Comparison of ENCODE assay signal across 12 cellular contexts in the genomic region with DNA sequence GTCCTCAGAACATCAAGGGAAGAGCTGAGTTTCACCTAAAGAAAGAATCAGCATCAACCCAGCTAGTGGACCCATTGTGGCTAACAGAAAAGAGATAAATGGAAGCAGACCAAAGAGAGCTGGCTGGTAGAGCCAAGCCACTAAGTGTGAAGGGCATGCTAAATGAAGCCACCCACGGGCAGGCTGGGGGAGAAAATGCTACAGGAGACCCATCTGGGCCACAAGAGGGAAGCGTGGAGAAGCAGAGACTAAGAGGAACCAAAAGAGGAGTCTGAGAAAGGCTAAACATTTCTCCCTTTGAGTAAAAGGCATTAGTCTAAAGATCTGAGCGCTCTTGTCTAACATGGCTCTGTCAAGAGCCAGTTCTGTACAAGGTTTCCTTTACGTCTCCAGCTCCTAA. TPM values are rescaled to one million over a fixed set of nuclear protein-coding genes. Genes with fewer than 3 reads are reported as not detected.
DNase-seq lines count a peak whose midpoint lies in the region; ATAC-seq and TF ChIP-seq lines count a peak whose summit lies in the region.
"Had no signal": no experiment of that assay in that cellular context is flagged by ENCODE, and none has a peak within 500 bp of the region (broad histone marks: within the 10 kb centered on the region; RNA-seq: fewer than 3 reads in every experiment).

No MANE protein-coding gene starts in this region.

- no peak overlapping the region for H3K4me2 ChIP-seq in DND-41 (ENCODE audit: insufficient read depth, low read length)

- TF ChIP-seq CTCF in 22Rv1 (IDR thresholded peaks at IDR 0.05) (peak; percentile 20), DND-41 (IDR thresholded peaks at IDR 0.05; ENCODE audit: borderline replicate concordance, extremely low read depth, low read length, poor library complexity, severe bottlenecking) (no peak), WTC11 (IDR thresholded peaks at IDR 0.05) (no peak)

- ATAC-seq in DND-41 (ENCODE audit: insufficient read depth, low read depth) (peak; percentile 42; the same call in 1 of the 3 replicates), HG03025 (IDR thresholded peaks at IDR 0.05; ENCODE audit: low FRiP score, unreplicated experiment) (peak; percentile 71), WTC11 (peak; percentile 86)
- ATAC-seq: heart left ventricle had no signal

- no peaks in the 10 kb centered on the region for H3K27me3 ChIP-seq in DND-41 (ENCODE audit: insufficient read depth, low read length, poor library complexity)
- H3K27me3 ChIP-seq: heart left ventricle, right atrium auricular region had no signal

- POLR2A ChIA-PET in WTC11 (lab: Charles Lee) = no interaction called here

- no peak overlapping the region for H3K9ac ChIP-seq in DND-41 (ENCODE audit: low read depth, low read length)

- no peaks in the 10 kb centered on the region for H3K4me1 ChIP-seq in DND-41 (ENCODE audit: insufficient read depth, low read length)

- CTCF ChIA-PET in WTC11 (lab: Charles Lee) = interaction anchor here (0.6 to 1.8 kb wide), 3 partner anchors 65 to 86 kb away, joined by 3 to 7 read pairs (median 5); no protein-coding TSS in a partner anchor

- peaks cover 17% of the 10 kb centered on the region for H3K36me3 Mint-ChIP-seq in WTC11

- H4K20me1 ChIP-seq in DND-41 (ENCODE audit: insufficient read depth, low read length) = peaks cover 26% of the 10 kb centered on the region

- H3K9me3 Mint-ChIP-seq in WTC11 = no peaks in the 10 kb centered on the region
- H3K9me3 Mint-ChIP-seq: activated naive CD8-positive, alpha-beta T cell treated with anti-CD3 and anti-CD28 coated beads, Interleukin-2, amount 10 ng/mL, durations not matched to agents 7 days and 5 days had no signal

- H3K27ac Mint-ChIP-seq in WTC11 = peak overlapping the region; percentile 63; the same call in 1 of the 2 replicates
- H3K27ac Mint-ChIP-seq: activated naive CD8-positive, alpha-beta T cell treated with anti-CD3 and anti-CD28 coated beads, Interleukin-2, amount 10 ng/mL, durations not matched to agents 7 days and 5 days had no signal

- H3K4me1 Mint-ChIP-seq in WTC11 = peaks cover 40% of the 10 kb centered on the region

- DNase-seq in DND-41 = no peak
- DNase-seq in WTC11 (ENCODE audit: low spot score) = peak; percentile 32
- DNase-seq in superior temporal gyrus (ENCODE audit: extremely low spot score) = no peak
- DNase-seq in NCI-H345 treated with DMSO at 0.1 percent for 48 hours (lab: John Stamatoyannopoulos, UW; ENCODE audit: unreplicated experiment) = no peak
- no peak for DNase-seq in dermis blood vessel endothelial cell
- no peak for DNase-seq in NCI-H2171 (lab: John Stamatoyannopoulos, UW)
- DNase-seq: activated naive CD8-positive, alpha-beta T cell treated with anti-CD3 and anti-CD28 coated beads, Interleukin-2, amount 10 ng/mL, durations not matched to agents 7 days and 5 days had no signal

- H3K27me3 Mint-ChIP-seq in WTC11 (ENCODE audit: low read depth) = no peaks in the 10 kb centered on the region
- H3K27me3 Mint-ChIP-seq: activated naive CD8-positive, alpha-beta T cell treated with anti-CD3 and anti-CD28 coated beads, Interleukin-2, amount 10 ng/mL, durations not matched to agents 7 days and 5 days had no signal

- no peak overlapping the region for H3K4me3 ChIP-seq in DND-41 (ENCODE audit: low read depth in 1 of 2, low read length in 2 of 2)
- H3K4me3 ChIP-seq: heart left ventricle, right atrium auricular region, thoracic aorta had no signal

- no peak overlapping the region for H3K27ac ChIP-seq in 22Rv1
- H3K27ac ChIP-seq in DND-41 (ENCODE audit: low read length) = no peak overlapping the region
- H3K27ac ChIP-seq: heart left ventricle, right atrium auricular region, thoracic aorta had no signal

- no peaks in the 10 kb centered on the region for H3K9me3 ChIP-seq in DND-41 (ENCODE audit: insufficient read depth, low read length, severe bottlenecking)
- H3K9me3 ChIP-seq: heart left ventricle, right atrium auricular region, thoracic aorta had no signal

- no peak overlapping the region for H3K4me3 Mint-ChIP-seq in WTC11
- H3K4me3 Mint-ChIP-seq: activated naive CD8-positive, alpha-beta T cell treated with anti-CD3 and anti-CD28 coated beads, Interleukin-2, amount 10 ng/mL, durations not matched to agents 7 days and 5 days had no signal

- peaks cover 60% of the 10 kb centered on the region for H3K79me2 ChIP-seq in DND-41 (ENCODE audit: insufficient read depth, low read length)

- H3K36me3 ChIP-seq in DND-41 (ENCODE audit: insufficient read depth, low read length) = peaks cover 55% of the 10 kb centered on the region

- H2AFZ ChIP-seq in DND-41 (ENCODE audit: low read depth, low read length) = no peak overlapping the region

TF ChIP-seq in WTC11, 78 proteins besides CTCF, POLR2A, EP300 and RAD21 (continues in another document):
- no peak for TF ChIP-seq ZNF532 (CRISPR knock-in tag; IDR thresholded peaks at IDR 0.05; ENCODE audit: borderline replicate concordance)
- TF ChIP-seq, protein P1, sequence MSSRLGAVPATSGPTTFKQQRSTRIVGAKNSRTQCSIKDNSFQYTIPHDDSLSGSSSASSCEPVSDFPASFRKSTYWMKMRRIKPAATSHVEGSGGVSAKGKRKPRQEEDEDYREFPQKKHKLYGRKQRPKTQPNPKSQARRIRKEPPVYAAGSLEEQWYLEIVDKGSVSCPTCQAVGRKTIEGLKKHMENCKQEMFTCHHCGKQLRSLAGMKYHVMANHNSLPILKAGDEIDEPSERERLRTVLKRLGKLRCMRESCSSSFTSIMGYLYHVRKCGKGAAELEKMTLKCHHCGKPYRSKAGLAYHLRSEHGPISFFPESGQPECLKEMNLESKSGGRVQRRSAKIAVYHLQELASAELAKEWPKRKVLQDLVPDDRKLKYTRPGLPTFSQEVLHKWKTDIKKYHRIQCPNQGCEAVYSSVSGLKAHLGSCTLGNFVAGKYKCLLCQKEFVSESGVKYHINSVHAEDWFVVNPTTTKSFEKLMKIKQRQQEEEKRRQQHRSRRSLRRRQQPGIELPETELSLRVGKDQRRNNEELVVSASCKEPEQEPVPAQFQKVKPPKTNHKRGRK (CRISPR knock-in tag; IDR thresholded peaks at IDR 0.05; ENCODE audit: borderline replicate concordance) = no peak
- TF ChIP-seq KAT7 (CRISPR knock-in tag; IDR thresholded peaks at IDR 0.05; ENCODE audit: borderline replicate concordance) = no peak
- no peak for TF ChIP-seq USF2 (CRISPR knock-in tag; IDR thresholded peaks at IDR 0.05)
- no peak for TF ChIP-seq ZBTB43 (CRISPR knock-in tag; IDR thresholded peaks at IDR 0.05)
- TF ChIP-seq, protein P2, sequence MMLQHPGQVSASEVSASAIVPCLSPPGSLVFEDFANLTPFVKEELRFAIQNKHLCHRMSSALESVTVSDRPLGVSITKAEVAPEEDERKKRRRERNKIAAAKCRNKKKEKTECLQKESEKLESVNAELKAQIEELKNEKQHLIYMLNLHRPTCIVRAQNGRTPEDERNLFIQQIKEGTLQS (CRISPR knock-in tag; conservative IDR thresholded peaks at IDR 0.05) = no peak
- no peak for TF ChIP-seq SMAD3 (CRISPR knock-in tag; IDR thresholded peaks at IDR 0.05; ENCODE audit: borderline replicate concordance)

RNA-seq across cellular contexts. Expression of gene CWC22, which starts 15.8 kb away (rescaled TPM):
- total RNA-seq in WTC11 (2021) (27.5 to 28.7 TPM (median 28.4 TPM) in 3 replicates), dermis blood vessel endothelial cell (17.0 and 24.0 TPM in 2 replicates)
